In genomic region chr3:128071771-128072453, GRCh38 we compare ENCODE assay signal across 30 cellular contexts. TPM values are rescaled to one million over a fixed set of nuclear protein-coding genes. Genes with fewer than 3 reads are reported as not detected.
DNase-seq lines count a peak whose midpoint lies in the region; ATAC-seq and TF ChIP-seq lines count a peak whose summit lies in the region.
"Had no signal": no experiment of that assay in that cellular context is flagged by ENCODE, and none has a peak within 500 bp of the region (broad histone marks: within the 10 kb centered on the region; RNA-seq: fewer than 3 reads in every experiment).

No MANE protein-coding gene starts in this region.

- H4K20me1 ChIP-seq in BLaER1 = peaks cover 97% of the 10 kb centered on the region

- peaks cover 76% of the 10 kb centered on the region for H3K36me3 ChIP-seq in BLaER1
- peaks cover 35% of the 10 kb centered on the region for H3K36me3 ChIP-seq in colonic mucosa

- peaks cover 14% of the 10 kb centered on the region for H3K4me1 ChIP-seq in BLaER1
- peaks cover 8% of the 10 kb centered on the region for H3K4me1 ChIP-seq in colonic mucosa
- H3K4me1 ChIP-seq: HAP-1 had no signal

- ATAC-seq in HG02852 (IDR thresholded peaks at IDR 0.05; ENCODE audit: unreplicated experiment) = no peak
- ATAC-seq: left cardiac atrium; stimulated activated naive CD8-positive, alpha-beta T cell treated with anti-CD3 and anti-CD28 coated beads, Interleukin-15, amount 100 ng/mL, for 72 hours had no signal

- H3K9ac ChIP-seq in BLaER1 (0 out of 2 replicates have a peak overlapping the region, but pooled peaks have one; percentile 22), colonic mucosa (ENCODE audit: low read depth in 2 of 2, low read length in 2 of 2) (no peak overlapping the region)

- H3K27ac Mint-ChIP-seq in HFFc6 = peak overlapping the region; percentile 46
- H3K27ac Mint-ChIP-seq: activated naive CD4-positive, alpha-beta T cell treated with anti-CD3 and anti-CD28 coated beads, Interleukin-2, amount 10 ng/mL, durations not matched to agents 7 days and 5 days; immature natural killer cell; nephron progenitor cell had no signal

- DNase-seq in HFFc6 (no peak), colonic mucosa (peak; percentile 17), posterior vena cava (ENCODE audit: low spot score) (peak; percentile 67), NCI-H1105 treated with DMSO at 0.1 percent for 48 hours (lab: John Stamatoyannopoulos, UW) (no peak), middle frontal gyrus (ENCODE audit: extremely low spot score, low spot score) (no peak), epidermal melanocyte (ENCODE audit: insufficient read length, low spot score) (no peak)
- DNase-seq: activated CD4-positive, alpha-beta T cell treated with anti-CD3 and anti-CD28 coated beads, Interleukin-2, amount 50 U/mL, for 4 hours; activated CD4-positive, CD25-positive, alpha-beta regulatory T cell; activated naive CD4-positive, alpha-beta T cell treated with anti-CD3 and anti-CD28 coated beads, Interleukin-2, amount 10 ng/mL, durations not matched to agents 7 days and 5 days; cerebellar nuclear complex; immature natural killer cell; KBM-7; left cardiac atrium; NCI-H1105; NCI-H187 treated with DMSO at 0.1 percent for 48 hours; NCI-H2171 treated with DMSO at 0.1 percent for 48 hours; NCI-H510A treated with DMSO at 0.1 percent for 48 hours; nephron progenitor cell; retina; small intestine; stimulated activated CD4-positive, alpha-beta T cell treated with anti-CD3 and anti-CD28 coated beads, Interleukin-1b, Interleukin-23, amount 100 ng/mL, for 48 hours; stimulated activated naive CD8-positive, alpha-beta T cell treated with anti-CD3 and anti-CD28 coated beads, Interleukin-15, amount 100 ng/mL, for 72 hours; T-helper 1 cell; thyroid gland had no signal

- no peak overlapping the region for H3K4me2 ChIP-seq in BLaER1

- intact Hi-C loops in colonic mucosa (cut with DNase I) (loop anchor here (10.0 kb wide), 1 partner anchor 53 kb away; the partner anchor contains the start of gene RUVBL1), posterior vena cava (cut with DNase I) (no loop called here)

- H3K4me1 Mint-ChIP-seq in HFFc6 (ENCODE audit: low read depth) = peaks cover 40% of the 10 kb centered on the region

- peaks cover 29% of the 10 kb centered on the region for H3K36me3 Mint-ChIP-seq in HFFc6 (ENCODE audit: low read depth)

- H3K4me3 Mint-ChIP-seq in HFFc6 = no peak overlapping the region
- H3K4me3 Mint-ChIP-seq: activated naive CD4-positive, alpha-beta T cell treated with anti-CD3 and anti-CD28 coated beads, Interleukin-2, amount 10 ng/mL, durations not matched to agents 7 days and 5 days; brain; immature natural killer cell; nephron progenitor cell; stimulated activated naive CD8-positive, alpha-beta T cell treated with anti-CD3 and anti-CD28 coated beads, Interleukin-15, amount 100 ng/mL, for 72 hours had no signal

- H3K27me3 Mint-ChIP-seq in HFFc6 (ENCODE audit: insufficient read depth) = peaks cover 7% of the 10 kb centered on the region
- H3K27me3 Mint-ChIP-seq: brain; stimulated activated naive CD8-positive, alpha-beta T cell treated with anti-CD3 and anti-CD28 coated beads, Interleukin-15, amount 100 ng/mL, for 72 hours had no signal

- peaks cover 14% of the 10 kb centered on the region for H3K27me3 ChIP-seq in BLaER1
- H3K27me3 ChIP-seq in colonic mucosa = no peaks in the 10 kb centered on the region
- H3K27me3 ChIP-seq: adrenal gland, pancreas, thyroid gland had no signal

- no peak for TF ChIP-seq CTCF in HFFc6 (IDR thresholded peaks at IDR 0.05)
- TF ChIP-seq CTCF in colonic mucosa (IDR thresholded peaks at IDR 0.05) = no peak

- H3K27ac ChIP-seq in BLaER1 = no peak overlapping the region
- no peak overlapping the region for H3K27ac ChIP-seq in colonic mucosa
- H3K27ac ChIP-seq: pancreas, thyroid gland had no signal

- no peak overlapping the region for H3K4me3 ChIP-seq in BLaER1
- H3K4me3 ChIP-seq in colonic mucosa = no peak overlapping the region
- H3K4me3 ChIP-seq: adrenal gland, HAP-1, pancreas, thyroid gland had no signal

- H3K9me3 ChIP-seq in BLaER1 (no peaks in the 10 kb centered on the region), colonic mucosa (no peaks in the 10 kb centered on the region)
- H3K9me3 ChIP-seq: adrenal gland, HAP-1, pancreas, thyroid gland had no signal

- no peaks in the 10 kb centered on the region for H3K9me3 Mint-ChIP-seq in HFFc6
- H3K9me3 Mint-ChIP-seq: activated naive CD4-positive, alpha-beta T cell treated with anti-CD3 and anti-CD28 coated beads, Interleukin-2, amount 10 ng/mL, durations not matched to agents 7 days and 5 days; brain; immature natural killer cell; nephron progenitor cell; stimulated activated naive CD8-positive, alpha-beta T cell treated with anti-CD3 and anti-CD28 coated beads, Interleukin-15, amount 100 ng/mL, for 72 hours had no signal

RNA-seq across cellular contexts. Expression of gene SEC61A1, which starts 19.7 kb away (rescaled TPM):
- 100 to 1,000 TPM; 497 to 608 (median 536) TPM for total RNA-seq in HFFc6 (2021; fragmentation: NEBNext Ultra II Directional; extraction: Animal tissue kit (Norgen Biotek cat#: 25700))
- total RNA-seq in colonic mucosa (100 to 1,000 TPM; 184 to 250 TPM), posterior vena cava (100 to 1,000 TPM; 188 to 199 TPM)

RNA-seq across cellular contexts. Expression of gene RUVBL1, which starts 51.7 kb away (rescaled TPM):
- total RNA-seq in HFFc6 (2021; fragmentation: NEBNext Ultra II Directional; extraction: Animal tissue kit (Norgen Biotek cat#: 25700)) = 10 to 100 TPM; 61.2 to 75.4 (median 69.2) TPM
- total RNA-seq in colonic mucosa = 10 to 100 TPM; 16.1 to 48.2 TPM
- total RNA-seq in posterior vena cava = 10 to 100 TPM; 18.4 to 19.0 TPM

Comparison
In these comparisons a context has a peak if more than half of its experiments do, and no peak if none do; other contexts are left out.
1. DNase-seq: peak in colonic mucosa (single experiment) and posterior vena cava (single experiment); none in HFFc6 (single experiment), NCI-H1105 treated with DMSO at 0.1 percent for 48 hours (single experiment), middle frontal gyrus (single experiment) and epidermal melanocyte (single experiment).